ENCODE assay signal across 11 cellular contexts in the genomic region with DNA sequence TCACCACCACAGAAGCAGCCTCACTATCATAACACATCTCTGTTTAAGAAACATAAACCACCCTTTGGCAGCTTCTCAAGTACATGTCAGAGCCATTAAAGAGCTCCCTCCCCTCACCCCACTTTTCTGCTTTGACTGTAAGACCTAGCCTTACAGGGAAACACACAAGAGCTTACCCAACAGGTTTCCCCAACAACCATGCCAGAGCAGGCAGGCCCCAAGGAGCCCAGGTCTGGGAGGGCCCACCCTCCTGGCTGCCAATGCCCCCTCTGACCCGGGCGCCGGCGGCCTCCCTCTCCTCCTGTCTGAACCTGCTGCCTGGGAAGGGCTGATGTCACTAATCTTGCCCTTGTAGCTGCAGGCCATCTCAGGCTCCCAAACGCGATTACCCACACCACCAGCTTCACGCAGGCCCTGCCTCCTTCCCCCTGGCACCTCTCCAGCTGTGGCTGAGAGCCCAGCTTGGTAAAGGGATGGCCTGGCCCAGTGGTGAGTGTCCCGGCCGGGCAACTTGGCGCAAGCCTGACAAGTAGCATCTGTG.
DNase-seq lines count a peak whose midpoint lies in the region; ATAC-seq and TF ChIP-seq lines count a peak whose summit lies in the region.
"Had no signal": no experiment of that assay in that cellular context is flagged by ENCODE, and none has a peak within 500 bp of the region (broad histone marks: within the 10 kb centered on the region; RNA-seq: fewer than 3 reads in every experiment).

No MANE protein-coding gene starts in this region.

- H3K27ac ChIP-seq in gastroesophageal sphincter: peak overlapping the region in 3 of 4 donors; percentile 34 to 45 (median 43)
- no peak overlapping the region for H3K27ac ChIP-seq in trophoblast cell (ENCODE audit: low read depth, low read length)
- no peak overlapping the region for H3K27ac ChIP-seq in neural progenitor cell

- H3K79me1 ChIP-seq in trophoblast cell (ENCODE audit: low read length): no peaks in the 10 kb centered on the region

- no peak overlapping the region for H3K4ac ChIP-seq in trophoblast cell (ENCODE audit: low read depth, low read length)

- no peak overlapping the region for H2AK5ac ChIP-seq in trophoblast cell (ENCODE audit: low read length)

- TF ChIP-seq EP300 in gastroesophageal sphincter (IDR thresholded peaks at IDR 0.05): no peak

- peak overlapping the region; percentile 84 for H2BK12ac ChIP-seq in trophoblast cell (ENCODE audit: low read length)

- no peaks in the 10 kb centered on the region for H3K36me3 Mint-ChIP-seq in neural progenitor cell
- H3K36me3 Mint-ChIP-seq: activated CD4-positive, alpha-beta memory T cell treated with anti-CD3 and anti-CD28 coated beads for 36 hours had no signal

- peak overlapping the region; percentile 1 for H2BK120ac ChIP-seq in trophoblast cell (ENCODE audit: insufficient read depth, low read length, poor library complexity)

- H2AFZ ChIP-seq in trophoblast cell (ENCODE audit: insufficient read depth, low read length, poor library complexity) (no peak overlapping the region), neural progenitor cell (replicated peaks) (no peak overlapping the region)

- WGBS in gastroesophageal sphincter (ENCODE audit: low coverage in 1 of 2), 2 donors: 82% methylated on average over 4 of the region's 10 CpGs; no CpG with 5 or more reads in 1 of the 2 donors
- no CpG with 5 or more reads among the region's 10 CpGs for WGBS in trophoblast cell (ENCODE audit: extremely low coverage, insufficient coverage, insufficient read length)

- no peak overlapping the region for H4K8ac ChIP-seq in trophoblast cell (ENCODE audit: low read depth, low read length)

- H3K4me3 Mint-ChIP-seq in neural progenitor cell: no peak overlapping the region
- H3K4me3 Mint-ChIP-seq: activated CD4-positive, alpha-beta memory T cell treated with anti-CD3 and anti-CD28 coated beads for 36 hours had no signal

- H3K27me3 ChIP-seq in gastroesophageal sphincter: no peaks in the 10 kb centered on the region
- H3K27me3 ChIP-seq in trophoblast cell (ENCODE audit: insufficient read depth, low read length): no peaks in the 10 kb centered on the region
- no peaks in the 10 kb centered on the region for H3K27me3 ChIP-seq in neural progenitor cell

- H3K14ac ChIP-seq in trophoblast cell (ENCODE audit: low read length): no peak overlapping the region

- H4K20me1 ChIP-seq in neural progenitor cell (ENCODE audit: low read depth): no peaks in the 10 kb centered on the region

- H2BK5ac ChIP-seq in trophoblast cell (ENCODE audit: low read depth, low read length, poor library complexity): no peak overlapping the region

- no peak overlapping the region for H3K18ac ChIP-seq in trophoblast cell (ENCODE audit: low read length)

- no peak overlapping the region for H3K23ac ChIP-seq in trophoblast cell (ENCODE audit: low read length)

- TF ChIP-seq CTCF in gastroesophageal sphincter (IDR thresholded peaks at IDR 0.05) (no peak), neural progenitor cell (IDR thresholded peaks at IDR 0.05) (no peak)

- no peak overlapping the region for H3K4me3 ChIP-seq in gastroesophageal sphincter
- H3K4me3 ChIP-seq in trophoblast cell (ENCODE audit: low read depth, low read length): no peak overlapping the region
- no peak overlapping the region for H3K4me3 ChIP-seq in neural progenitor cell

- H3K36me3 ChIP-seq in gastroesophageal sphincter (no peaks in the 10 kb centered on the region), trophoblast cell (ENCODE audit: control insufficient read depth in 1 of 2, insufficient read depth in 2 of 2, low read length in 2 of 2) (no peaks in the 10 kb centered on the region), neural progenitor cell (no peaks in the 10 kb centered on the region)

- H3K4me2 ChIP-seq in trophoblast cell (ENCODE audit: low read length) (no peak overlapping the region), neural progenitor cell (no peak overlapping the region)

- H3K79me2 ChIP-seq in trophoblast cell (ENCODE audit: control insufficient read depth, insufficient read depth, low read length, poor library complexity) (no peaks in the 10 kb centered on the region), neural progenitor cell (ENCODE audit: low read depth) (no peaks in the 10 kb centered on the region)

- H3F3A ChIP-seq in neural progenitor cell (ENCODE audit: low read depth): no peaks in the 10 kb centered on the region

- TF ChIP-seq POLR2A in gastroesophageal sphincter (IDR thresholded peaks at IDR 0.05): no peak

- H3K9me3 Mint-ChIP-seq in neural progenitor cell: no peaks in the 10 kb centered on the region
- H3K9me3 Mint-ChIP-seq: activated CD4-positive, alpha-beta memory T cell treated with anti-CD3 and anti-CD28 coated beads for 36 hours had no signal

- H3K27ac Mint-ChIP-seq in neural progenitor cell: no peak overlapping the region
- H3K27ac Mint-ChIP-seq: activated CD4-positive, alpha-beta memory T cell treated with anti-CD3 and anti-CD28 coated beads for 36 hours; progenitor cell of endocrine pancreas had no signal

- ATAC-seq in SK-N-SH treated with all-trans-retinoic acid at 6 μM for 48 hours: peak; percentile 66; the same call in 2 of the 3 replicates
- ATAC-seq in gastroesophageal sphincter: no peak
- no peak for ATAC-seq in HG03097 (IDR thresholded peaks at IDR 0.05; ENCODE audit: low FRiP score, unreplicated experiment)
- no peak for ATAC-seq in GM21447 (IDR thresholded peaks at IDR 0.05; ENCODE audit: unreplicated experiment)
- ATAC-seq in HG02885 (IDR thresholded peaks at IDR 0.05; ENCODE audit: poor library complexity, unreplicated experiment): no peak

- H3K27me3 Mint-ChIP-seq in neural progenitor cell (ENCODE audit: insufficient read depth, low read depth): peaks cover 7% of the 10 kb centered on the region
- H3K27me3 Mint-ChIP-seq: activated CD4-positive, alpha-beta memory T cell treated with anti-CD3 and anti-CD28 coated beads for 36 hours had no signal

- H3K4me1 ChIP-seq in gastroesophageal sphincter (peaks cover 0 to 16% (median 7%) of the 10 kb centered on the region in 3 donors), trophoblast cell (ENCODE audit: control insufficient read depth in 1 of 2, insufficient read depth in 2 of 2, low read length in 2 of 2) (peaks cover 0 to 4% of the 10 kb centered on the region in 2 experiments), neural progenitor cell (peaks cover 5% of the 10 kb centered on the region)

- no peak overlapping the region for H4K91ac ChIP-seq in trophoblast cell (ENCODE audit: low read depth, low read length)

- no peaks in the 10 kb centered on the region for H3K9me3 ChIP-seq in gastroesophageal sphincter
- H3K9me3 ChIP-seq in trophoblast cell (ENCODE audit: insufficient read depth, low read depth, low read length): no peaks in the 10 kb centered on the region
- H3K9me3 ChIP-seq in neural progenitor cell (ENCODE audit: low read depth): no peaks in the 10 kb centered on the region

- no peak overlapping the region for H3K9ac ChIP-seq in trophoblast cell (ENCODE audit: low read length)
- H3K9ac ChIP-seq in neural progenitor cell: no peak overlapping the region

- H3K4me1 Mint-ChIP-seq in neural progenitor cell: no peaks in the 10 kb centered on the region

- no peak overlapping the region for H4K12ac ChIP-seq in trophoblast cell (ENCODE audit: low read depth, low read length)

- DNase-seq in DMS 273 (lab: John Stamatoyannopoulos, UW; ENCODE audit: unreplicated experiment): peak; percentile 86
- DNase-seq in trophoblast cell: no peak
- no peak for DNase-seq in neural progenitor cell (ENCODE audit: low spot score)
- DNase-seq: activated CD4-positive, alpha-beta memory T cell treated with anti-CD3 and anti-CD28 coated beads for 36 hours; stimulated activated CD8-positive, alpha-beta memory T cell treated with anti-CD3 and anti-CD28 coated beads, Interleukin-4, amount 100 ng/mL, for 48 hours had no signal

TF ChIP-seq in SK-N-SH treated with all-trans-retinoic acid at 6 μM for 48 hours, 23 proteins besides CTCF, POLR2A, EP300 and RAD21 (continues in another document):
- TF ChIP-seq PATZ1 (CRISPR knock-in tag; IDR thresholded peaks at IDR 0.05; ENCODE audit: borderline replicate concordance) (no peak), TSHZ2 (CRISPR knock-in tag; IDR thresholded peaks at IDR 0.05) (peak; percentile 46; the same call in 1 of the 2 replicates)

Comparison
In these comparisons a context has a peak if more than half of its experiments do, and no peak if none do; other contexts are left out.
1. H3K27ac ChIP-seq: peak in gastroesophageal sphincter (3 of 4); none in trophoblast cell (single experiment) and neural progenitor cell (single experiment).